8 cellular contexts compared by ENCODE assay signal in the genomic region with DNA sequence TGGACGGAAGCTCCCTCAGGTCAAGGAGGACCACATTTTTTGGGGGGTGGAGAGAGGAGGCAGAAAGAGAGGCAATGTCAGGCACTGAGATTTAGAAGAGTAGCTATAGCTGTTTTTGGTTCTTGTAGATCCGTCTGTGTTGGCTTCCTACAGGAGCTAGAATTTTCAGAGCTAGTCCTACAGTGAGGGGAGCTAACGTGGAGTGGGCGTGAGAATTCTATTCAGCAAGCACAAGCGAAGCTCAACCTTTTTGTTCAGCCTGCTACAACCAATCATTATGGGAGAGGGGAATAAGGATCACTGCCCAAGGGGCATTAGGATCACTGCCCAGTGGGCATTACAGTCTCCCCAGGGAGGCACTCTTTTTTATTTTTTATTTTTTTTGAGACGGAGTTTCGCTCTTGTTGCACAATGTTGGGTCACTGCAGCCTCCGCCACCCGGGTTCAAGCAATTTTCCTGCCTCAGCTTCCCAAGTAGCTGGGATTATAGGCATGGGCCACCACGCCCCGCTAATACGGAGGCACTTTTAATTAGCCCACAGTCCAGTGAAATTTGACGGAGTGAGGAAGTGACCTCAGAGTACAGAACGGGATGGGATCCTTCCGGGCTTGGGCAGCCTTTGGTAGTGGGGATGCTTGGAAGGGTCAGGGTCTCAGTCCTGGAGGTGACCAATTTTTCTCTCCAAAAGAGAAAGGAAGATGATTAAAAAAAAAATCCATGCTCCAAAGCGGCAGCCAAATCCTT. TPM values are rescaled to one million over a fixed set of nuclear protein-coding genes. Genes with fewer than 3 reads are reported as not detected.
A peak's percentile ranks its signal among the peaks of the same experiment; 100 is the strongest.
DNase-seq lines count a peak whose midpoint lies in the region; ATAC-seq, FAIRE-seq and TF ChIP-seq lines count a peak whose summit lies in the region.

No MANE protein-coding gene starts in this region.

- peaks cover 17% of the 10 kb centered on the region for H3K4me1 ChIP-seq in Caco-2
- H3K4me1 ChIP-seq in breast epithelium = peaks cover 0 to 9% of the 10 kb centered on the region in 2 donors
- peaks cover 0 to 33% (median 9%) of the 10 kb centered on the region in 4 donors for H3K4me1 ChIP-seq in right lobe of liver
- H3K4me1 ChIP-seq in thymus (ENCODE audit: control insufficient read depth, insufficient read depth, low read length) = peaks cover 16% of the 10 kb centered on the region

- peak in 1 of 4 donors; percentile 9 for ATAC-seq in right lobe of liver
- ATAC-seq in HG03342 (IDR thresholded peaks at IDR 0.05; ENCODE audit: unreplicated experiment) = no peak

- H3K27ac Mint-ChIP-seq in Caco-2 (ENCODE audit: unreplicated experiment) = peak overlapping the region; percentile 98

- BruUV-seq in Caco-2 (replicated peaks; lab: Mats Ljungman, UMichigan) = TSS peak; percentile 59

- H3K27ac ChIP-seq in breast epithelium (peak overlapping the region; percentile 96 to 97), right lobe of liver (peak overlapping the region; percentile 66 to 85 (median 77)), thymus (ENCODE audit: low read depth) (peak overlapping the region; percentile 94)

- H3K4me3 ChIP-seq in Caco-2 (ENCODE audit: low read depth, low read length) (peak overlapping the region; percentile 93), MG63 (peak overlapping the region; percentile 86), breast epithelium (peak overlapping the region; percentile 96 to 100 (median 98)), right lobe of liver (peak overlapping the region; percentile 75 to 93 (median 91)), thymus (ENCODE audit: low read length) (peak overlapping the region; percentile 98)

- no peaks in the 10 kb centered on the region for H3K27me3 Mint-ChIP-seq in Caco-2 (ENCODE audit: insufficient read depth, unreplicated experiment)

- peak overlapping the region; percentile 100 for H3K4me3 Mint-ChIP-seq in Caco-2 (ENCODE audit: unreplicated experiment)

- H3K9me3 Mint-ChIP-seq in Caco-2 (ENCODE audit: unreplicated experiment) = no peaks in the 10 kb centered on the region

- H3K9me3 ChIP-seq in Caco-2 = no peaks in the 10 kb centered on the region
- no peaks in the 10 kb centered on the region for H3K9me3 ChIP-seq in MG63
- H3K9me3 ChIP-seq in breast epithelium = no peaks in the 10 kb centered on the region
- no peaks in the 10 kb centered on the region for H3K9me3 ChIP-seq in right lobe of liver
- no peaks in the 10 kb centered on the region for H3K9me3 ChIP-seq in thymus (ENCODE audit: control insufficient read depth)

- FAIRE-seq in GM19239 (lab: Jason Lieb, UNC) = no peak

- intact Hi-C loops in Caco-2 (cut with micrococcal nuclease; ENCODE audit: unreplicated experiment) (loop anchor here (1.0 to 5.0 kb wide), 4 partner anchors 83 to 197 kb away; a partner anchor contains a TSS), breast epithelium (cut with DNase I; ENCODE audit: low total_unique reads) (no loop called here), right lobe of liver (cut with DNase I) (no loop called here)

- no peak for TF ChIP-seq POLR2A in breast epithelium (IDR thresholded peaks at IDR 0.05)
- no peak for TF ChIP-seq POLR2A in right lobe of liver (IDR thresholded peaks at IDR 0.05)

- POLR2A ChIA-PET in Caco-2 (lab: Charles Lee) = no interaction called here

- CTCF ChIA-PET in Caco-2 (lab: Charles Lee) = interaction anchor here (1.4 kb wide), 1 partner anchor 184 kb away, joined by 4 read pairs; no protein-coding TSS in a partner anchor

- peaks cover 1% of the 10 kb centered on the region; the same call in 1 of the 2 replicates for H3K36me3 ChIP-seq in Caco-2 (ENCODE audit: control insufficient read depth, insufficient read depth, low read length)
- H3K36me3 ChIP-seq in MG63 = peaks cover 14% of the 10 kb centered on the region
- no peaks in the 10 kb centered on the region for H3K36me3 ChIP-seq in breast epithelium
- H3K36me3 ChIP-seq in right lobe of liver = no peaks in the 10 kb centered on the region
- H3K36me3 ChIP-seq in thymus (ENCODE audit: control insufficient read depth, insufficient read depth) = peaks cover 4% of the 10 kb centered on the region

- no peaks in the 10 kb centered on the region for H3K27me3 ChIP-seq in Caco-2 (replicated peaks; ENCODE audit: control insufficient read depth, insufficient read depth, low read length)
- H3K27me3 ChIP-seq in MG63 = no peaks in the 10 kb centered on the region
- no peaks in the 10 kb centered on the region for H3K27me3 ChIP-seq in breast epithelium
- H3K27me3 ChIP-seq in right lobe of liver = no peaks in the 10 kb centered on the region
- no peaks in the 10 kb centered on the region for H3K27me3 ChIP-seq in thymus (ENCODE audit: control insufficient read depth, insufficient read depth)

- H3K36me3 Mint-ChIP-seq in Caco-2 (ENCODE audit: insufficient read depth, unreplicated experiment) = peaks cover 39% of the 10 kb centered on the region

- WGBS in right lobe of liver (ENCODE audit: insufficient coverage, low coverage, low lambda C conversion rate, missing lambda C conversion rate) = 24% methylated on average over 11 of the region's 16 CpGs
- WGBS in thymus = 44% methylated on average over 16 of the region's 16 CpGs

- peaks cover 33% of the 10 kb centered on the region for H3K4me1 Mint-ChIP-seq in Caco-2 (ENCODE audit: low read depth, unreplicated experiment)

- TF ChIP-seq CTCF in Caco-2 (IDR thresholded peaks at IDR 0.05; ENCODE audit: insufficient read depth in 1 of 2, low read depth in 1 of 2, low read length in 1 of 2, severe bottlenecking in 1 of 2, unreplicated experiment in 1 of 2) (no peak), breast epithelium (IDR thresholded peaks at IDR 0.05) (no peak), right lobe of liver (IDR thresholded peaks at IDR 0.05) (no peak)

- DNase-seq in Caco-2 (no peak), MG63 (no peak), breast epithelium (ENCODE audit: low spot score in 2 of 2) (no peak), right lobe of liver (peak in 1 of 3 donors; percentile 36), activated gamma-delta T cell treated with Interleukin-2 at 50 U/mL for 16 hours (no peak), GM19239 (ENCODE audit: insufficient read length, low spot score) (no peak)

RNA-seq across cellular contexts. Expression of a gene that starts 1.1 kb away (rescaled TPM):
- total RNA-seq in Caco-2 (2022) (55.8 and 58.3 TPM in 2 replicates), breast epithelium (10 to 100 TPM; 38.2 to 40.1 (median 38.7) TPM), right lobe of liver (10 to 100 TPM; 13.0 to 17.8 (median 13.8) TPM)
- total RNA-seq in MG63 (2014; rRNA removed; shearing (Covaris generic); ENCODE audit: low replicate concordance) = 31.4 and 57.1 TPM in 2 replicates
- polyA plus RNA-seq in thymus = 40.6 TPM

RNA-seq across cellular contexts. Expression of a gene that starts 41.4 kb away (rescaled TPM):
- total RNA-seq in Caco-2 (2022) (49.3 and 56.4 TPM in 2 replicates), breast epithelium (10 to 100 TPM; 23.3 to 32.3 (median 24.6) TPM), right lobe of liver (10 to 100 TPM; 10.1 to 20.4 (median 17.0) TPM)
- 4.4 and 6.2 TPM in 2 replicates for total RNA-seq in MG63 (2014; rRNA removed; shearing (Covaris generic); ENCODE audit: low replicate concordance)
- 18.8 TPM for polyA plus RNA-seq in thymus
